In the genomic region with DNA sequence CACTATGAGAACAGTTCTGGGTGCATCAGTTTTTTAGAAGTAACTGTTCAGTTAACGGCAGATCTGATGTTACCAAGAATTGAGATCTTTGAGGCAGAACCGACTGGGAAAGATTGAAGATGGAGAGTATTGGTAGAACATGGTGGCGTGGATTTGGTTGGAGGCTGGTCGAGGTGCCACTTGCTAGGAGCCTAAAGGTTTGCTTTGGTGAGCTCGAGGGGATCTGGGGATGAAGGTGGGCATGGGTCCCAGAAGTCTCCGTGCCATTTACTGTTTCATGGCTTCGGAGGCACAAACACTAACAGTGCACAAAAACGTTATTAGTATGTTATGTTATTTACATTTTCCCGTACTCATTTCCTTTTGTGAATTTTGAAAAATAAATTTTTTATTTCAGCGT, we compare ENCODE assay signal across 23 cellular contexts.
"Had no signal": no experiment of that assay in that cellular context is flagged by ENCODE, and none has a peak within 500 bp of the region (broad histone marks: within the 10 kb centered on the region; RNA-seq: fewer than 3 reads in every experiment).

No MANE protein-coding gene starts in this region.

- H3K9me3 Mint-ChIP-seq: naive thymus-derived CD4-positive, alpha-beta T cell; natural killer cell; nephron; neural progenitor cell; stimulated activated effector memory CD8-positive, alpha-beta T cell treated with anti-CD3 and anti-CD28 coated beads, Interleukin-12 subunit alpha, Interleukin-12 subunit beta, amount 100 ng/mL, for 72 hours; stimulated activated naive CD8-positive, alpha-beta T cell treated with anti-CD3 and anti-CD28 coated beads, Interleukin-15, Interleukin-2, amounts not matched to agents 100 ng/mL and 50 ng/mL, for 24 hours had no signal

- H3K36me3 Mint-ChIP-seq: naive thymus-derived CD4-positive, alpha-beta T cell; natural killer cell; stimulated activated effector memory CD8-positive, alpha-beta T cell treated with anti-CD3 and anti-CD28 coated beads, Interleukin-12 subunit alpha, Interleukin-12 subunit beta, amount 100 ng/mL, for 72 hours; stimulated activated naive B cell treated with anti-CD40 and anti-IgM and Interleukin-4, amounts not matched to agents 10 μg/mL and 1 μg/mL and 100 μg/mL, for 72 hours had no signal

- DNase-seq: naive thymus-derived CD4-positive, alpha-beta T cell; natural killer cell; occipital lobe; pancreas; psoas muscle; right cardiac atrium; sigmoid colon; small intestine; stimulated activated CD4-positive, alpha-beta T cell treated with anti-CD3 and anti-CD28 coated beads, Interleukin-15, amount 100 ng/mL, for 24 hours; stimulated activated CD4-positive, alpha-beta T cell treated with anti-CD3 and anti-CD28 coated beads, Interleukin-2, amount 100 ng/mL, for 24 hours; stimulated activated CD4-positive, alpha-beta T cell treated with anti-CD3 and anti-CD28 coated beads, Interleukin-2, amount 100 ng/mL, for 48 hours; stimulated activated CD4-positive, alpha-beta T cell treated with anti-CD3 and anti-CD28 coated beads, Interleukin-4, amount 100 ng/mL, for 24 hours; stimulated activated naive B cell treated with anti-CD40 and anti-IgM and Interleukin-4, amounts not matched to agents 10 μg/mL and 1 μg/mL and 100 μg/mL, for 72 hours; stimulated activated naive CD4-positive, alpha-beta T cell treated with Interleukin-2 at 50 U/mL for 16 hours; substantia nigra; testis; tibial artery; transverse colon; upper lobe of left lung had no signal

- H3K27me3 Mint-ChIP-seq: stimulated activated naive CD8-positive, alpha-beta T cell treated with anti-CD3 and anti-CD28 coated beads, Interleukin-15, Interleukin-2, amounts not matched to agents 100 ng/mL and 50 ng/mL, for 24 hours had no signal

- H3K27ac Mint-ChIP-seq: naive thymus-derived CD4-positive, alpha-beta T cell; natural killer cell; nephron; neural progenitor cell; stimulated activated effector memory CD8-positive, alpha-beta T cell treated with anti-CD3 and anti-CD28 coated beads, Interleukin-12 subunit alpha, Interleukin-12 subunit beta, amount 100 ng/mL, for 72 hours; stimulated activated naive B cell treated with anti-CD40 and anti-IgM and Interleukin-4, amounts not matched to agents 10 μg/mL and 1 μg/mL and 100 μg/mL, for 72 hours; stimulated activated naive CD8-positive, alpha-beta T cell treated with anti-CD3 and anti-CD28 coated beads, Interleukin-15, Interleukin-2, amounts not matched to agents 100 ng/mL and 50 ng/mL, for 24 hours had no signal

- H3K4me3 Mint-ChIP-seq: naive thymus-derived CD4-positive, alpha-beta T cell; natural killer cell; nephron; neural progenitor cell; stimulated activated effector memory CD8-positive, alpha-beta T cell treated with anti-CD3 and anti-CD28 coated beads, Interleukin-12 subunit alpha, Interleukin-12 subunit beta, amount 100 ng/mL, for 72 hours; stimulated activated naive B cell treated with anti-CD40 and anti-IgM and Interleukin-4, amounts not matched to agents 10 μg/mL and 1 μg/mL and 100 μg/mL, for 72 hours; stimulated activated naive CD8-positive, alpha-beta T cell treated with anti-CD3 and anti-CD28 coated beads, Interleukin-15, Interleukin-2, amounts not matched to agents 100 ng/mL and 50 ng/mL, for 24 hours had no signal

- H3K4me1 Mint-ChIP-seq: natural killer cell; nephron; neural progenitor cell; stimulated activated effector memory CD8-positive, alpha-beta T cell treated with anti-CD3 and anti-CD28 coated beads, Interleukin-12 subunit alpha, Interleukin-12 subunit beta, amount 100 ng/mL, for 72 hours had no signal
